In the genomic region with DNA sequence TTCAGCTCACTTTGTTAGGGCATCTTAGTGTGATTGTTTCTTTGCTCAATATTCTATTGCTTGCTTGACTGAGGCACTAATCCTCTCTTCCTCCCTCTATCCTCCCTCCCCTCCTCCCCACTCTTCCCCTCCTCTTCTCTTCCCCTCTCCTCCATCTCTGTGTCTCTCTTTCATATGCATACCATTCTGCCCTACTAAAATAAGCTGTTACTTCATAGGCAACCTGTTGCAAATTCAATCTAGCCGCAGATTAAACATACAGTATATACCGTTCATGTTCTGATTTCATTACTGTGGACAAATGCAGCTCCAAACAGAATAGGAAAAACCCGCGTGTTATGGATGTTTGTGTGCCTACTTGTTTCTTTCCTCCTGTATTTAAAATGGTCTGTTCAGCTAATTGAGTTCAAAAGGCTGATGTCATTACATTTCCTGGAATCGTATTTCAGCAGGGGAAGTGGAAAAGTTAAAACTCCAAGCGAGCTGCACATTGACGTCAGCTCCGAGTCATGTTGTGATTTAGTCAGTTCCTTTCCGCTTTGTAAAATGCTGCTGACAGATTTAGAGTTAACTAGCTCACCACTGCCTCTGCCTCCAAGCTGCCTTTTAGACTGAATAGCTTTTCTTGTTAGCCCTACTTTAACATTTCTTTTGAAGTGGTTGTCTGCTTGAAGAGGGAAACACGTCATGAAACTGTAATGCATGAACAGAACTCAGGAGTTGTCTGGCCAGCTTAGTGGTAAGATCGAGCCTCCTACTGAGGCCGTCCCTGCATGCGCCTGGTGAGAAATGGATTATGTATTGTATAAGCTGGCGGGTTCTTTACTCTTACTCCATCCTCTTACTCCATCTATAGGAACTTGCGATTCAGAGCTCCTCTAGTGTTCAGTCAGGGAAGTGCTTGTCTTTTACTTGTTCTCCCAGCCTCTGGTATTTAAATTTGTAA, we compare ENCODE assay signal across 1 cellular context.
TF ChIP-seq lines count a peak whose summit lies in the region.

No MANE protein-coding gene starts in this region.

TF ChIP-seq in HepG2, 621 proteins besides CTCF, POLR2A, EP300 and RAD21 (continued from another document):
- no peak for TF ChIP-seq CCAR2 (optimal IDR thresholded peaks at IDR 0.05; ENCODE audit: low read depth, low read length)
- peak; percentile 17 for TF ChIP-seq XRCC5 (optimal IDR thresholded peaks at IDR 0.05; ENCODE audit: low read length)
- TF ChIP-seq ZBTB21 (CRISPR knock-in tag; IDR thresholded peaks at IDR 0.05) = peak; percentile 90
- TF ChIP-seq GATAD2A (CRISPR knock-in tag; IDR thresholded peaks at IDR 0.05) = peak; percentile 21; the same call in 1 of the 2 replicates
- TF ChIP-seq YEATS2 (CRISPR knock-in tag; IDR thresholded peaks at IDR 0.05; ENCODE audit: borderline replicate concordance) = no peak
- no peak for TF ChIP-seq RBFOX2 (IDR thresholded peaks at IDR 0.05; ENCODE audit: low read depth, low read length)
- TF ChIP-seq FOXA3 (CRISPR knock-in tag; IDR thresholded peaks at IDR 0.05) = no peak
- peak; percentile 48; the same call in 1 of the 2 replicates for TF ChIP-seq KAT8 (CRISPR knock-in tag; IDR thresholded peaks at IDR 0.05)
- TF ChIP-seq HOXA3 (CRISPR knock-in tag; IDR thresholded peaks at IDR 0.05) = peak; percentile 77
- TF ChIP-seq, protein P1, sequence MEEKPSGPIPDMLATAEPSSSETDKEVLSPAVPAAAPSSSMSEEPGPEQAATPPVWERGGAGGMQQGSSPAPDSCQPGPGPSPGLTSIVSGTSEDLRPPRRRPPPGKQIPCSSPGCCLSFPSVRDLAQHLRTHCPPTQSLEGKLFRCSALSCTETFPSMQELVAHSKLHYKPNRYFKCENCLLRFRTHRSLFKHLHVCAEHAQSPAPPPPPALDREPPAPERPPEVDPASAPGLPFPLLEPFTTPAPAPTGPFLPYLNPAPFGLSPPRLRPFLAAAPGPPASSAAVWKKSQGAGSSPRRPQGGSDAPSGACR (CRISPR knock-in tag; IDR thresholded peaks at IDR 0.05) = no peak
- 0 out of 2 replicates have a peak, but pooled peaks have one; percentile 21 for TF ChIP-seq MXD4 (CRISPR knock-in tag; IDR thresholded peaks at IDR 0.05)
- TF ChIP-seq DNMT3B (CRISPR knock-in tag; conservative IDR thresholded peaks at IDR 0.05) = 0 out of 2 replicates have a peak, but pooled peaks have one; percentile 47
- peak; percentile 44; the same call in 1 of the 2 replicates for TF ChIP-seq ZMYM4 (CRISPR knock-in tag; IDR thresholded peaks at IDR 0.05)
- peak; percentile 55; the same call in 1 of the 2 replicates for TF ChIP-seq PITX1 (CRISPR knock-in tag; IDR thresholded peaks at IDR 0.05)
- TF ChIP-seq FOSL2 (CRISPR knock-in tag; IDR thresholded peaks at IDR 0.05) = peak; percentile 32; the same call in 1 of the 2 replicates
- TF ChIP-seq, protein P2, sequence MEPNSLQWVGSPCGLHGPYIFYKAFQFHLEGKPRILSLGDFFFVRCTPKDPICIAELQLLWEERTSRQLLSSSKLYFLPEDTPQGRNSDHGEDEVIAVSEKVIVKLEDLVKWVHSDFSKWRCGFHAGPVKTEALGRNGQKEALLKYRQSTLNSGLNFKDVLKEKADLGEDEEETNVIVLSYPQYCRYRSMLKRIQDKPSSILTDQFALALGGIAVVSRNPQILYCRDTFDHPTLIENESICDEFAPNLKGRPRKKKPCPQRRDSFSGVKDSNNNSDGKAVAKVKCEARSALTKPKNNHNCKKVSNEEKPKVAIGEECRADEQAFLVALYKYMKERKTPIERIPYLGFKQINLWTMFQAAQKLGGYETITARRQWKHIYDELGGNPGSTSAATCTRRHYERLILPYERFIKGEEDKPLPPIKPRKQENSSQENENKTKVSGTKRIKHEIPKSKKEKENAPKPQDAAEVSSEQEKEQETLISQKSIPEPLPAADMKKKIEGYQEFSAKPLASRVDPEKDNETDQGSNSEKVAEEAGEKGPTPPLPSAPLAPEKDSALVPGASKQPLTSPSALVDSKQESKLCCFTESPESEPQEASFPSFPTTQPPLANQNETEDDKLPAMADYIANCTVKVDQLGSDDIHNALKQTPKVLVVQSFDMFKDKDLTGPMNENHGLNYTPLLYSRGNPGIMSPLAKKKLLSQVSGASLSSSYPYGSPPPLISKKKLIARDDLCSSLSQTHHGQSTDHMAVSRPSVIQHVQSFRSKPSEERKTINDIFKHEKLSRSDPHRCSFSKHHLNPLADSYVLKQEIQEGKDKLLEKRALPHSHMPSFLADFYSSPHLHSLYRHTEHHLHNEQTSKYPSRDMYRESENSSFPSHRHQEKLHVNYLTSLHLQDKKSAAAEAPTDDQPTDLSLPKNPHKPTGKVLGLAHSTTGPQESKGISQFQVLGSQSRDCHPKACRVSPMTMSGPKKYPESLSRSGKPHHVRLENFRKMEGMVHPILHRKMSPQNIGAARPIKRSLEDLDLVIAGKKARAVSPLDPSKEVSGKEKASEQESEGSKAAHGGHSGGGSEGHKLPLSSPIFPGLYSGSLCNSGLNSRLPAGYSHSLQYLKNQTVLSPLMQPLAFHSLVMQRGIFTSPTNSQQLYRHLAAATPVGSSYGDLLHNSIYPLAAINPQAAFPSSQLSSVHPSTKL (CRISPR knock-in tag; IDR thresholded peaks at IDR 0.05) = 0 out of 2 replicates have a peak, but pooled peaks have one; percentile 42
- 0 out of 2 replicates have a peak, but pooled peaks have one; percentile 60 for TF ChIP-seq SMAD3 (CRISPR knock-in tag; IDR thresholded peaks at IDR 0.05)
- TF ChIP-seq, protein P3, sequence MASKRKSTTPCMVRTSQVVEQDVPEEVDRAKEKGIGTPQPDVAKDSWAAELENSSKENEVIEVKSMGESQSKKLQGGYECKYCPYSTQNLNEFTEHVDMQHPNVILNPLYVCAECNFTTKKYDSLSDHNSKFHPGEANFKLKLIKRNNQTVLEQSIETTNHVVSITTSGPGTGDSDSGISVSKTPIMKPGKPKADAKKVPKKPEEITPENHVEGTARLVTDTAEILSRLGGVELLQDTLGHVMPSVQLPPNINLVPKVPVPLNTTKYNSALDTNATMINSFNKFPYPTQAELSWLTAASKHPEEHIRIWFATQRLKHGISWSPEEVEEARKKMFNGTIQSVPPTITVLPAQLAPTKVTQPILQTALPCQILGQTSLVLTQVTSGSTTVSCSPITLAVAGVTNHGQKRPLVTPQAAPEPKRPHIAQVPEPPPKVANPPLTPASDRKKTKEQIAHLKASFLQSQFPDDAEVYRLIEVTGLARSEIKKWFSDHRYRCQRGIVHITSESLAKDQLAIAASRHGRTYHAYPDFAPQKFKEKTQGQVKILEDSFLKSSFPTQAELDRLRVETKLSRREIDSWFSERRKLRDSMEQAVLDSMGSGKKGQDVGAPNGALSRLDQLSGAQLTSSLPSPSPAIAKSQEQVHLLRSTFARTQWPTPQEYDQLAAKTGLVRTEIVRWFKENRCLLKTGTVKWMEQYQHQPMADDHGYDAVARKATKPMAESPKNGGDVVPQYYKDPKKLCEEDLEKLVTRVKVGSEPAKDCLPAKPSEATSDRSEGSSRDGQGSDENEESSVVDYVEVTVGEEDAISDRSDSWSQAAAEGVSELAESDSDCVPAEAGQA (IDR thresholded peaks at IDR 0.05; ENCODE audit: low read depth) = 0 out of 2 replicates have a peak, but pooled peaks have one; percentile 48
- TF ChIP-seq, protein P3 (CRISPR knock-in tag; IDR thresholded peaks at IDR 0.05; ENCODE audit: borderline replicate concordance) = no peak
- TF ChIP-seq CREB1 (IDR thresholded peaks at IDR 0.05) = peak; percentile 65
- TF ChIP-seq CREB1 (CRISPR knock-in tag; IDR thresholded peaks at IDR 0.05) = peak; percentile 68
- TF ChIP-seq, protein P4, sequence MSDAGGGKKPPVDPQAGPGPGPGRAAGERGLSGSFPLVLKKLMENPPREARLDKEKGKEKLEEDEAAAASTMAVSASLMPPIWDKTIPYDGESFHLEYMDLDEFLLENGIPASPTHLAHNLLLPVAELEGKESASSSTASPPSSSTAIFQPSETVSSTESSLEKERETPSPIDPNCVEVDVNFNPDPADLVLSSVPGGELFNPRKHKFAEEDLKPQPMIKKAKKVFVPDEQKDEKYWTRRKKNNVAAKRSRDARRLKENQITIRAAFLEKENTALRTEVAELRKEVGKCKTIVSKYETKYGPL (CRISPR knock-in tag; IDR thresholded peaks at IDR 0.05) = 0 out of 2 replicates have a peak, but pooled peaks have one; percentile 55
- TF ChIP-seq ZNF263 (CRISPR knock-in tag; IDR thresholded peaks at IDR 0.05) = peak; percentile 34; the same call in 1 of the 2 replicates
- TF ChIP-seq CEBPG (CRISPR knock-in tag; IDR thresholded peaks at IDR 0.05) = peak; percentile 34; the same call in 1 of the 2 replicates
- TF ChIP-seq, protein P5, sequence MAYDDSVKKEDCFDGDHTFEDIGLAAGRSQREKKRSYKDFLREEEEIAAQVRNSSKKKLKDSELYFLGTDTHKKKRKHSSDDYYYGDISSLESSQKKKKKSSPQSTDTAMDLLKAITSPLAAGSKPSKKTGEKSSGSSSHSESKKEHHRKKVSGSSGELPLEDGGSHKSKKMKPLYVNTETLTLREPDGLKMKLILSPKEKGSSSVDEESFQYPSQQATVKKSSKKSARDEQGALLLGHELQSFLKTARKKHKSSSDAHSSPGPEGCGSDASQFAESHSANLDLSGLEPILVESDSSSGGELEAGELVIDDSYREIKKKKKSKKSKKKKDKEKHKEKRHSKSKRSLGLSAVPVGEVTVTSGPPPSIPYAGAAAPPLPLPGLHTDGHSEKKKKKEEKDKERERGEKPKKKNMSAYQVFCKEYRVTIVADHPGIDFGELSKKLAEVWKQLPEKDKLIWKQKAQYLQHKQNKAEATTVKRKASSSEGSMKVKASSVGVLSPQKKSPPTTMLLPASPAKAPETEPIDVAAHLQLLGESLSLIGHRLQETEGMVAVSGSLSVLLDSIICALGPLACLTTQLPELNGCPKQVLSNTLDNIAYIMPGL (CRISPR knock-in tag; IDR thresholded peaks at IDR 0.05; ENCODE audit: borderline replicate concordance in 1 of 2, low read depth in 1 of 2) = peak in 1 of 2 experiments; percentile 71; a peak in 1 of 4 replicates
- TF ChIP-seq KLF15 (CRISPR knock-in tag; IDR thresholded peaks at IDR 0.05; ENCODE audit: borderline replicate concordance) = no peak
- TF ChIP-seq FIP1L1 (IDR thresholded peaks at IDR 0.05; ENCODE audit: borderline replicate concordance, insufficient read depth, low read depth, low read length) = no peak
- no peak for TF ChIP-seq NR3C1 (CRISPR knock-in tag; IDR thresholded peaks at IDR 0.05)
- TF ChIP-seq ZKSCAN8 (CRISPR knock-in tag; IDR thresholded peaks at IDR 0.05; ENCODE audit: borderline replicate concordance) = 0 out of 2 replicates have a peak, but pooled peaks have one; percentile 25
- 0 out of 2 replicates have a peak, but pooled peaks have one; percentile 39 for TF ChIP-seq ZNF614 (CRISPR knock-in tag; IDR thresholded peaks at IDR 0.05; ENCODE audit: borderline replicate concordance)
- peak; percentile 67; the same call in 1 of the 2 replicates for TF ChIP-seq ATF1 (CRISPR knock-in tag; IDR thresholded peaks at IDR 0.05)
- peak; percentile 41; the same call in 1 of the 2 replicates for TF ChIP-seq ZNF652 (CRISPR knock-in tag; IDR thresholded peaks at IDR 0.05; ENCODE audit: borderline replicate concordance, low read depth)
- TF ChIP-seq NONO (IDR thresholded peaks at IDR 0.05) = no peak
- no peak for TF ChIP-seq NONO (CRISPR knock-in tag; conservative IDR thresholded peaks at IDR 0.05)
- no peak for TF ChIP-seq ZNF839 (CRISPR knock-in tag; IDR thresholded peaks at IDR 0.05; ENCODE audit: borderline replicate concordance)
- TF ChIP-seq STAG1 (CRISPR knock-in tag; IDR thresholded peaks at IDR 0.05) = peak; percentile 55
- TF ChIP-seq HCFC1 (IDR thresholded peaks at IDR 0.05; ENCODE audit: low read depth, low read length) = no peak
TF ChIP-seq in HepG2: peak in this region for 36.
